ENCODE assay signal across 1 cellular context in genomic region chr13:51500687-51501086, GRCh38.
TF ChIP-seq lines count a peak whose summit lies in the region.

No MANE protein-coding gene starts in this region.

TF ChIP-seq in HepG2, 621 proteins besides CTCF, POLR2A, EP300 and RAD21:
- TF ChIP-seq PRDM15 (CRISPR knock-in tag; IDR thresholded peaks at IDR 0.05) (no peak), ZNF138 (CRISPR knock-in tag; IDR thresholded peaks at IDR 0.05; ENCODE audit: low read depth) (no peak), KLF16 (CRISPR knock-in tag; IDR thresholded peaks at IDR 0.05) (no peak), PLSCR1 (CRISPR knock-in tag; IDR thresholded peaks at IDR 0.05; ENCODE audit: borderline replicate concordance) (no peak), FOSL2 (CRISPR knock-in tag; IDR thresholded peaks at IDR 0.05) (no peak)
